Comparison of ENCODE assay signal across 9 cellular contexts in the genomic region with DNA sequence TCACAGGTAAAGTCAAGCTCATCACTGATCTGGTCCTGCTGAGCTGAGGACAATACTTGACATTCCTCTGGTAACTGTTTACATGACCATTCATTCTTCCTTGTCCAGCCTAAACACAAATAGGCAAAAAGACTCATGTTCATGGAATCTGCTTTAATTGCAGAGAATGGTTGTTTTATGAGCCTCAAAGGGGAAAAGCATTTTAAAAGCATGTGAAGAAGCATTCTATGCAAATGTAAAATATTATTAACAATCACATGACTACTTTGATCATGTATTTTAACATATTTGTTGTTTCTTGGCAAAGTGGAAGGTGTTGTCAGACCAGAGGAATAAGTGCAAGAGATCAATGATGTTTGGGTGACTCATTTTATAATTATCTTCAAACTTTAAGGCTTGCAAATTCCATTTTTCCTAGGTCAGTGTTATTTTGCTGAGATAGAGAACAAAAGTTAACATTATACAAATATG.
A peak's percentile ranks its signal among the peaks of the same experiment; 100 is the strongest.
DNase-seq lines count a peak whose midpoint lies in the region; ATAC-seq and TF ChIP-seq lines count a peak whose summit lies in the region.
"Had no signal": no experiment of that assay in that cellular context is flagged by ENCODE, and none has a peak within 500 bp of the region (broad histone marks: within the 10 kb centered on the region; RNA-seq: fewer than 3 reads in every experiment).

No MANE protein-coding gene starts in this region.

- TF ChIP-seq RAD21 in SK-N-SH (IDR thresholded peaks at IDR 0.05; ENCODE audit: low read length): no peak

- no peak overlapping the region for H3K9ac ChIP-seq in SK-N-SH

- H3K36me3 ChIP-seq in SK-N-SH (replicated peaks in 1 of 2; ENCODE audit: control insufficient read depth in 1 of 2, insufficient read depth in 2 of 2, low read length in 1 of 2): no peaks in the 10 kb centered on the region

- DNase-seq in GM03348 (ENCODE audit: low spot score) (peak; percentile 53), SK-N-SH (no peak), fibroblast of mammary gland (ENCODE audit: low read depth) (peak; percentile 49), renal cortical epithelial cell (ENCODE audit: low read depth) (peak; percentile 82), NCI-H2227 treated with DMSO at 0.1 percent for 48 hours (lab: John Stamatoyannopoulos, UW) (no peak)

- H4K20me1 ChIP-seq in SK-N-SH (ENCODE audit: insufficient read depth): no peaks in the 10 kb centered on the region

- peaks cover 4% of the 10 kb centered on the region for H3F3A ChIP-seq in SK-N-SH (replicated peaks; ENCODE audit: insufficient read depth)

- CTCF ChIA-PET in SK-N-SH (lab: Yijun Ruan, JAX): no interaction called here

- peaks cover 3 to 5% of the 10 kb centered on the region in 2 experiments; a peak in 2 of 4 replicates for H3K4me1 ChIP-seq in SK-N-SH (ENCODE audit: control insufficient read depth in 1 of 2, insufficient read depth in 2 of 2, low read depth in 1 of 2, low read length in 1 of 2)

- H3K9me3 ChIP-seq in SK-N-SH: no peaks in the 10 kb centered on the region

- ATAC-seq in HG02610 (IDR thresholded peaks at IDR 0.05; ENCODE audit: unreplicated experiment) (no peak), HG03045 (IDR thresholded peaks at IDR 0.05; ENCODE audit: unreplicated experiment) (no peak)
- ATAC-seq: natural killer cell treated with Interleukin-12 subunit alpha and Interleukin-12 subunit beta and Interleukin-15 and Interleukin-18, amount 100 ng/mL, for 72 hours had no signal

- 0 out of 4 replicates have a peak, but pooled peaks of 1 of the 2 experiments have one; percentile 13 for TF ChIP-seq EP300 in SK-N-SH (IDR thresholded peaks at IDR 0.05; ENCODE audit: borderline replicate concordance in 1 of 2, low read depth in 1 of 2, low read length in 1 of 2)

- no peaks in the 10 kb centered on the region for H3K27me3 ChIP-seq in SK-N-SH (ENCODE audit: insufficient read depth)
- H3K27me3 ChIP-seq: hepatocyte had no signal

- H3K9me2 ChIP-seq in SK-N-SH: no peaks in the 10 kb centered on the region

- no peak overlapping the region for H3K4me3 ChIP-seq in SK-N-SH (ENCODE audit: low read depth in 2 of 2, low read length in 1 of 2)
- no peak overlapping the region for H3K4me3 ChIP-seq in fibroblast of mammary gland (ENCODE audit: control insufficient read depth, low read depth, low read length)
- H3K4me3 ChIP-seq: hepatocyte had no signal

- H3K27ac ChIP-seq in SK-N-SH (ENCODE audit: low read depth in 2 of 2, low read length in 1 of 2): peak overlapping the region in 1 of 2 experiments; percentile 31; a peak in 2 of 4 replicates
- H3K27ac ChIP-seq: hepatocyte had no signal

- H2AFZ ChIP-seq in SK-N-SH (ENCODE audit: low read depth): no peak overlapping the region
- H2AFZ ChIP-seq: hepatocyte had no signal

- peak overlapping the region; percentile 13; the same call in 1 of the 2 replicates for H3K4me2 ChIP-seq in SK-N-SH
- H3K4me2 ChIP-seq: hepatocyte had no signal

- no peaks in the 10 kb centered on the region for H3K79me2 ChIP-seq in SK-N-SH (ENCODE audit: insufficient read depth)
- H3K79me2 ChIP-seq: hepatocyte had no signal

- POLR2A ChIA-PET in SK-N-SH (lab: Yijun Ruan, JAX): no interaction called here

- TF ChIP-seq CTCF in SK-N-SH (IDR thresholded peaks at IDR 0.05) (no peak), fibroblast of mammary gland (conservative IDR thresholded peaks at IDR 0.05; ENCODE audit: control insufficient read depth, insufficient read depth, low read depth, low read length) (no peak)

TF ChIP-seq in SK-N-SH, 30 proteins besides CTCF, POLR2A, EP300 and RAD21:
- TF ChIP-seq RFX5 (IDR thresholded peaks at IDR 0.05; ENCODE audit: low read length) (no peak), FOSL2 (IDR thresholded peaks at IDR 0.05; ENCODE audit: borderline replicate concordance, low read depth) (peak; percentile 15; the same call in 1 of the 2 replicates), JUND (IDR thresholded peaks at IDR 0.05) (peak; percentile 36)

Comparison
In these comparisons a context has a peak if more than half of its experiments do, and no peak if none do; other contexts are left out.
1. DNase-seq: peak in GM03348 (single experiment), fibroblast of mammary gland (single experiment) and renal cortical epithelial cell (single experiment); none in SK-N-SH (single experiment) and NCI-H2227 treated with DMSO at 0.1 percent for 48 hours (single experiment).